Comparison of ENCODE assay signal across 16 cellular contexts in the genomic region with DNA sequence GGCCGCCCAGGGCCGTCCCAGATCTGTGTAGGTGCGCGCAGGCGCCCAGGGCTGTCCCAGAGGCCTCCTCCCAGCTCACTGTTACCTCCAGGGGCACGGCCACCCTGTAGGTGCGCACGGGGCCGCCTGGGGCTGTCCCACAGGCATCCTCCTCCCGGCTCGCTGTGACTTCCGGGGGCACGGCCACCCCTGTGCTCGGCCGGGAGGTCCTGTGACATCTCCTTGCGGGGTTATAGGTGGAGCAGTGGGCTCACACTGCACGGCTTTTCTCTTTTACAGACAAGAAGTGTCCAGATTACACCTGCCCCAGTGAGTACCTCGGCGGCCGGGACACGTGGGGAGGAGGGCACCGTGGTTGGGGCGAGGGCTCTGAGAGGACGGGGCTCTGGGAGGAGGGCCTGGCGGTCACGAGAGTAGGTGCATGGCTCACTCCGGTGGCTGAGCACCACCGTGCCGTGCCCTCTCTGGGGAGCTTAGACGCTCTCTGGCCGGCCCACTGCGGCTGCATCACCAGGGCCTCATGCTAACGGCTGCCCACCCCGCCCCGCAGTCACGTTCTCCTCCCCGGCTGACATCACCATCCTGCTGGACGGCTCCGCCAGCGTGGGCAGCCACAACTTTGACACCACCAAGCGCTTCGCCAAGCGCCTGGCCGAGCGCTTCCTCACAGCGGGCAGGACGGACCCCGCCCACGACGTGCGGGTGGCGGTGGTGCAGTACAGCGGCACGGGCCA. TPM values are rescaled to one million over a fixed set of nuclear protein-coding genes. Genes with fewer than 3 reads are reported as not detected.
A peak's percentile ranks its signal among the peaks of the same experiment; 100 is the strongest.
DNase-seq lines count a peak whose midpoint lies in the region; ATAC-seq and TF ChIP-seq lines count a peak whose summit lies in the region.
"Had no signal": no experiment of that assay in that cellular context is flagged by ENCODE, and none has a peak within 500 bp of the region (broad histone marks: within the 10 kb centered on the region; RNA-seq: fewer than 3 reads in every experiment).

No MANE protein-coding gene starts in this region.

- no peak overlapping the region for H3K9ac ChIP-seq in endodermal cell (ENCODE audit: extremely low read depth, low read length, poor library complexity, severe bottlenecking)

- peaks cover 26% of the 10 kb centered on the region for H3K36me3 Mint-ChIP-seq in endodermal cell (ENCODE audit: low read depth)

- ATAC-seq in heart left ventricle, result peak in 2 of 4 donors; percentile 3 to 4
- ATAC-seq: body of pancreas had no signal

- peaks cover 0 to 2% (median 0%) of the 10 kb centered on the region in 12 donors for H3K9me3 ChIP-seq in heart left ventricle
- H3K9me3 ChIP-seq in endodermal cell (ENCODE audit: control insufficient read depth, low read length), result no peaks in the 10 kb centered on the region
- H3K9me3 ChIP-seq in vagina, result no peaks in the 10 kb centered on the region
- H3K9me3 ChIP-seq: body of pancreas had no signal

- no peaks in the 10 kb centered on the region for H3K9me3 Mint-ChIP-seq in endodermal cell

- H3K36me3 ChIP-seq in heart left ventricle (peaks cover 2 to 62% (median 44%) of the 10 kb centered on the region in 9 donors), endodermal cell (ENCODE audit: control insufficient read depth, insufficient read depth, low read length) (no peaks in the 10 kb centered on the region), vagina (peaks cover 6 to 43% of the 10 kb centered on the region in 2 donors)

- no peaks in the 10 kb centered on the region for H3K4me1 Mint-ChIP-seq in endodermal cell

- no peak for TF ChIP-seq POLR2A in heart left ventricle (IDR thresholded peaks at IDR 0.05)
- no peak for TF ChIP-seq POLR2A in vagina (IDR thresholded peaks at IDR 0.05)

- H3K4me1 ChIP-seq in heart left ventricle (no peaks in the 10 kb centered on the region), endodermal cell (ENCODE audit: control insufficient read depth, insufficient read depth, low read length) (no peaks in the 10 kb centered on the region), vagina (no peaks in the 10 kb centered on the region)
- H3K4me1 ChIP-seq: body of pancreas, heart right ventricle had no signal

- no peak overlapping the region for H3K4me3 Mint-ChIP-seq in endodermal cell

- H3K27me3 ChIP-seq in heart left ventricle (no peaks in the 10 kb centered on the region), endodermal cell (ENCODE audit: control insufficient read depth, insufficient read depth, low read length, poor library complexity, severe bottlenecking) (no peaks in the 10 kb centered on the region), vagina (no peaks in the 10 kb centered on the region)
- H3K27me3 ChIP-seq: body of pancreas, heart right ventricle had no signal

- 93 to 95% (median 93%) methylated on average over 39 to 54 of the region's 54 CpGs for WGBS in heart left ventricle, 4 donors
- WGBS in endodermal cell (ENCODE audit: insufficient coverage in 1 of 2, insufficient read length in 1 of 2), 2 experiments, result 95 to 97% methylated on average over 47 to 53 of the region's 54 CpGs

- H3K27ac ChIP-seq in heart left ventricle, result peak overlapping the region in 1 of 12 donors; percentile 80
- H3K27ac ChIP-seq in endodermal cell (ENCODE audit: low read depth, low read length), result no peak overlapping the region
- H3K27ac ChIP-seq in vagina, result no peak overlapping the region
- H3K27ac ChIP-seq: body of pancreas, heart right ventricle had no signal

- intact Hi-C loops in heart left ventricle (cut with DNase I) (no loop called here), cardiac septum (cut with DNase I) (no loop called here), vagina (cut with DNase I) (no loop called here)

- no peak overlapping the region for H3K27ac Mint-ChIP-seq in endodermal cell

- DNase-seq in heart left ventricle, result peak in 3 of 5 donors; percentile 17 to 59 (median 18)
- DNase-seq in cardiac septum (ENCODE audit: low spot score), result no peak
- DNase-seq in endodermal cell, result peak; percentile 42
- peak; percentile 9 for DNase-seq in mucosa of gallbladder (ENCODE audit: low spot score)
- peak; percentile 80 to 93 for DNase-seq in vagina (ENCODE audit: extremely low spot score in 2 of 2)
- no peak for DNase-seq in NCI-H1105 treated with DMSO at 0.1 percent for 48 hours (lab: John Stamatoyannopoulos, UW)
- DNase-seq in pons (ENCODE audit: low spot score), result no peak
- DNase-seq in stimulated activated CD4-positive, alpha-beta T cell treated with anti-CD3 and anti-CD28 coated beads, Interleukin-1b, Interleukin-23, amount 100 ng/mL, for 48 hours, result no peak
- DNase-seq: activated naive CD4-positive, alpha-beta T cell treated with Interleukin-2 at 50 U/mL for 16 hours; HCEC 1CT; kidney glomerular epithelial cell; NCI-H1417; NCI-H2171 had no signal

- H3K4me3 ChIP-seq in heart left ventricle, result no peak overlapping the region
- no peak overlapping the region for H3K4me3 ChIP-seq in endodermal cell (ENCODE audit: low read length)
- no peak overlapping the region for H3K4me3 ChIP-seq in vagina
- H3K4me3 ChIP-seq: body of pancreas, heart right ventricle, smooth muscle cell had no signal

- no peaks in the 10 kb centered on the region for H3K27me3 Mint-ChIP-seq in endodermal cell (ENCODE audit: insufficient read depth)

- TF ChIP-seq CTCF in heart left ventricle (IDR thresholded peaks at IDR 0.05), result no peak
- no peak for TF ChIP-seq CTCF in endodermal cell (conservative IDR thresholded peaks at IDR 0.05)
- TF ChIP-seq CTCF in vagina (IDR thresholded peaks at IDR 0.05), result no peak

RNA-seq across cellular contexts. Expression of a gene that starts 21.4 kb away (rescaled TPM):
- total RNA-seq in heart left ventricle (100 to 1,000 TPM in 8 of 9 donors, 10 to 100 TPM in 1; 92.4 to 385 (median 143) TPM), cardiac septum (140 TPM), endodermal cell (100 to 1,000 TPM; 232 to 407 TPM), mucosa of gallbladder (583 TPM), vagina (520 TPM)
- 100 to 1,000 TPM; 149 to 157 TPM for polyA plus RNA-seq in heart left ventricle
- 172 TPM for polyA plus RNA-seq in endodermal cell (2013, experiment 1 of 2)
- polyA plus RNA-seq in endodermal cell (2013, experiment 2 of 2), result 154 TPM

Comparison
In these comparisons a context has a peak if more than half of its experiments do, and no peak if none do; other contexts are left out.
1. DNase-seq: peak in heart left ventricle (3 of 5), endodermal cell (single experiment), mucosa of gallbladder (single experiment) and vagina (2 of 2); none in cardiac septum (single experiment), NCI-H1105 treated with DMSO at 0.1 percent for 48 hours (single experiment), pons (single experiment) and stimulated activated CD4-positive, alpha-beta T cell treated with anti-CD3 and anti-CD28 coated beads, Interleukin-1b, Interleukin-23, amount 100 ng/mL, for 48 hours (single experiment).